ENCODE assay signal across 8 cellular contexts in genomic region chr3:30760737-30761136, GRCh38.
"Had no signal": no experiment of that assay in that cellular context is flagged by ENCODE, and none has a peak within 500 bp of the region (broad histone marks: within the 10 kb centered on the region; RNA-seq: fewer than 3 reads in every experiment).

No MANE protein-coding gene starts in this region.

- H3K9ac ChIP-seq: GM23248 had no signal

- H3K36me3 ChIP-seq: HAP-1 had no signal

- H2AFZ ChIP-seq: GM23248 had no signal

- H3K4me3 Mint-ChIP-seq: HFFc6 had no signal

- H3K9me3 Mint-ChIP-seq: HFFc6 had no signal

- ATAC-seq: HCT116, K562 had no signal

- H3K27ac ChIP-seq: GM23248, HL-60 had no signal

- H3K4me3 ChIP-seq: GM23248, HAP-1, K562 had no signal

- H3K9me3 ChIP-seq: HAP-1 had no signal

- DNase-seq: GOT3, H7 had no signal
